ENCODE assay signal across 8 cellular contexts in genomic region chr1:31239653-31240241, GRCh38. TPM values are rescaled to one million over a fixed set of nuclear protein-coding genes. Genes with fewer than 3 reads are reported as not detected.
DNase-seq lines count a peak whose midpoint lies in the region; ATAC-seq and TF ChIP-seq lines count a peak whose summit lies in the region.

NKAIN1 (minus strand) TSS chr1:31239887; CDS start chr1:31239547, 340 bp downstream.

- peaks cover 6% of the 10 kb centered on the region for H3K4me1 ChIP-seq in CD4-positive, CD25-positive, alpha-beta regulatory T cell (ENCODE audit: control insufficient read depth, insufficient read depth, low read length, poor library complexity, severe bottlenecking)
- H3K4me1 ChIP-seq in stomach: peaks cover 12 to 16% (median 15%) of the 10 kb centered on the region in 4 donors

- intact Hi-C loops in stomach (cut with DNase I; ENCODE audit: low total_unique reads): no loop called here

- H3K27ac ChIP-seq in CD4-positive, CD25-positive, alpha-beta regulatory T cell (ENCODE audit: insufficient read depth, low read length, poor library complexity, severe bottlenecking): no peak within 1 kb of the TSS
- H3K27ac ChIP-seq in stomach: no peak within 1 kb of the TSS

- no peak for TF ChIP-seq EP300 in stomach (IDR thresholded peaks at IDR 0.05)

- WGBS in stomach, 5 donors: 1 to 3% (median 3%) methylated on average over 10 to 57 of the region's 57 CpGs

- no peak within 1 kb of the TSS for H3K4me3 ChIP-seq in CD4-positive, CD25-positive, alpha-beta regulatory T cell (ENCODE audit: low read depth, low read length)
- H3K4me3 ChIP-seq in astrocyte of the spinal cord (ENCODE audit: low read depth, low read length) (peak within 1 kb of the TSS; percentile 12), stomach (peak within 1 kb of the TSS; percentile 31 to 49 (median 38))

- TF ChIP-seq POLR2A in stomach (IDR thresholded peaks at IDR 0.05): no peak

- H3K27ac Mint-ChIP-seq in CD4-positive, CD25-positive, alpha-beta regulatory T cell: peak within 1 kb of the TSS in 1 of 3 donors; percentile 26
- H3K27ac Mint-ChIP-seq in IgD-negative memory B cell: no peak within 1 kb of the TSS

- H3K9me3 Mint-ChIP-seq in CD4-positive, CD25-positive, alpha-beta regulatory T cell: peaks cover 0 to 2% (median 0%) of the 10 kb centered on the region in 7 donors
- H3K9me3 Mint-ChIP-seq in IgD-negative memory B cell: peaks cover 0 to 5% (median 0%) of the 10 kb centered on the region in 3 donors

- no peaks in the 10 kb centered on the region for H3K9me3 ChIP-seq in CD4-positive, CD25-positive, alpha-beta regulatory T cell (ENCODE audit: control insufficient read depth in 2 of 2, low read length in 2 of 2)
- no peaks in the 10 kb centered on the region for H3K9me3 ChIP-seq in stomach

- no peaks in the 10 kb centered on the region for H3K36me3 ChIP-seq in CD4-positive, CD25-positive, alpha-beta regulatory T cell (ENCODE audit: control insufficient read depth, insufficient read depth, low read length)
- H3K36me3 ChIP-seq in stomach: no peaks in the 10 kb centered on the region

- in situ Hi-C loops in astrocyte of the spinal cord (cut with HindIII; ENCODE audit: low sequenced_read_pairs): no loop called here

- DNase-seq in CD4-positive, CD25-positive, alpha-beta regulatory T cell: no peak
- no peak for DNase-seq in astrocyte of the spinal cord (ENCODE audit: low read depth, low spot score)
- DNase-seq in iris pigment epithelial cell (ENCODE audit: low read depth): peak; percentile 52
- DNase-seq in stomach: no peak
- DNase-seq in epidermal melanocyte (ENCODE audit: insufficient read length, low spot score): no peak

- no peaks in the 10 kb centered on the region for H3K36me3 Mint-ChIP-seq in CD4-positive, CD25-positive, alpha-beta regulatory T cell
- H3K36me3 Mint-ChIP-seq in IgD-negative memory B cell: peaks cover 3% of the 10 kb centered on the region

- H3K27me3 Mint-ChIP-seq in CD4-positive, CD25-positive, alpha-beta regulatory T cell: peaks cover 62% of the 10 kb centered on the region
- H3K27me3 Mint-ChIP-seq in IgD-negative memory B cell: peaks cover 49% of the 10 kb centered on the region

- peaks cover 0 to 22% (median 8%) of the 10 kb centered on the region in 4 donors for H3K4me1 Mint-ChIP-seq in CD4-positive, CD25-positive, alpha-beta regulatory T cell
- peaks cover 12 to 18% (median 14%) of the 10 kb centered on the region in 3 donors for H3K4me1 Mint-ChIP-seq in IgD-negative memory B cell

- peaks cover 22% of the 10 kb centered on the region for H3K27me3 ChIP-seq in CD4-positive, CD25-positive, alpha-beta regulatory T cell (ENCODE audit: control insufficient read depth, insufficient read depth, low read length)
- H3K27me3 ChIP-seq in stomach: peaks cover 6 to 74% (median 62%) of the 10 kb centered on the region in 3 donors

- peak within 1 kb of the TSS in 3 of 4 donors; percentile 63 to 78 (median 72) for H3K4me3 Mint-ChIP-seq in CD4-positive, CD25-positive, alpha-beta regulatory T cell
- H3K4me3 Mint-ChIP-seq in IgD-negative memory B cell: peak within 1 kb of the TSS in 3 of 4 donors; percentile 41 to 87 (median 86)

- TF ChIP-seq CTCF in astrocyte of the spinal cord (IDR thresholded peaks at IDR 0.05; ENCODE audit: low read depth, low read length) (no peak), stomach (IDR thresholded peaks at IDR 0.05) (no peak)

- no peak for ATAC-seq in CD4-positive, CD25-positive, alpha-beta regulatory T cell (ENCODE audit: low read depth in 2 of 2)
- no peak for ATAC-seq in GM18519 (IDR thresholded peaks at IDR 0.05; ENCODE audit: low FRiP score, unreplicated experiment)
- ATAC-seq in HG03039 (IDR thresholded peaks at IDR 0.05; ENCODE audit: unreplicated experiment): no peak

RNA-seq across cellular contexts. Expression of gene NKAIN1, which starts in this region (rescaled TPM):
- not detected for total RNA-seq in CD4-positive, CD25-positive, alpha-beta regulatory T cell
- polyA plus RNA-seq in CD4-positive, CD25-positive, alpha-beta regulatory T cell: not detected
- polyA plus RNA-seq in IgD-negative memory B cell: not detected
- not detected for total RNA-seq in stomach
- under 1 TPM in 1 of 3 donors, not detected in 2; 0.08 TPM for polyA plus RNA-seq in stomach
